ENCODE assay signal across 8 cellular contexts in the genomic region with DNA sequence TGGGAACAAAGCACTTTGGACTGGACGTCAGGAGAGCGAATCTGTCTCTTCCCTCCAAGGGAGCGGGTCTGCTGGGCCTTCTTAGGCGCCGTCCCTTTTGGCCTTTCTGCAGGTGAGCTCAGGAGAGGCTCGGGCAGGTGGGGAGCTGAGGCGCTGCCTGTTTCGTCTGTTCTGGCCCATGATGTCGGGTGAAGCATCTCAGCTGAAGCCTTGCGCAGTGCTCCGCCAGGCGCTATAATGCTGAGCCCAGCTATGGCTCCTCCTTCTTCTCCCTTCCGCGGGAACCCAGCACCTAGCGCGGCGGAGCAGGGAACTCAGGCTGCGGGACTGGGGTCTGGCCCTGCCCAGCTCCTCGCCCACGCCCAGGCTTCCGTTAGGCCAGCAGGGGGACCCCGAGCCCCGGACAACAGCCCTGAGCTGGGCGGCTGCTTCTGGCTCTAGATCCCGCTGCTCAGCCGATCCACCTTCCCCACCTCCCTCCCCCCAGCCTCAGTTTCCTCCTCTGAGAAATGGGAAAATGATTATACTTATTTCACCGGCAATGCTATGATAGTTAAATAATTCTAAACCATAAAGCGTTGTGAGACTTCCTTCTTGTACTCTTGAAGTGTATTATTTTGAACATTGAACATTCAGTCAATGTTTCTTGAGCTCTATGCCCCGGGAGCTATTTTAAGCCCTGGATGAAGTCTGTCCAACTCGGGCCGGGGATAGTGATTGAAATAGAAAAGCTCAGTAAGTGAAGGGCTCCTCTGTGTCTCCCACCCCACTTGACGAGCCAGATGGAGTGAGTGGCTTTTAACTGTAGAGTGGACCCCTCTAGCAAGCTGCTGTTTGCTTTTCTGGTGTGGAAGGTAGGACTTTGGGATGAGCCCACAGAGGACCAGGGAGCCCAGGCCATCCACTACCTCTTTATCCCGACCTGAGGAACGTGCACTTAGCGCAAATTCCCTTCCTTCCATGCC. TPM values are rescaled to one million over a fixed set of nuclear protein-coding genes. Genes with fewer than 3 reads are reported as not detected.
A peak's percentile ranks its signal among the peaks of the same experiment; 100 is the strongest.
DNase-seq lines count a peak whose midpoint lies in the region; ATAC-seq and TF ChIP-seq lines count a peak whose summit lies in the region.

No MANE protein-coding gene starts in this region.

- H3K4me3 ChIP-seq in AG04450 (ENCODE audit: low read depth, low read length) (no peak overlapping the region), parathyroid adenoma (ENCODE audit: low read depth, low read length) (no peak overlapping the region)

- H3K27ac ChIP-seq in AG04450 (ENCODE audit: low read depth, low read length), result no peak overlapping the region
- H3K27ac ChIP-seq in parathyroid adenoma, result no peak overlapping the region

- ATAC-seq in Right ventricle myocardium inferior, result peak; percentile 94
- ATAC-seq in GM21723 (IDR thresholded peaks at IDR 0.05; ENCODE audit: unreplicated experiment), result no peak
- no peak for ATAC-seq in HG03342 (IDR thresholded peaks at IDR 0.05; ENCODE audit: unreplicated experiment)

- no peaks in the 10 kb centered on the region for H3K36me3 ChIP-seq in parathyroid adenoma (ENCODE audit: control insufficient read depth, insufficient read depth, low read length)

- H2AFZ ChIP-seq in parathyroid adenoma, result no peak overlapping the region

- intact Hi-C loops in Right ventricle myocardium inferior (cut with DNase I), result loop anchor here (1.0 to 2.0 kb wide), 2 partner anchors 54 to 99 kb away; no protein-coding TSS in a partner anchor

- H3K79me2 ChIP-seq in parathyroid adenoma, result no peaks in the 10 kb centered on the region

- CTCF ChIA-PET in AG04450 (lab: Charles Lee), result interaction anchor here (0.7 to 10.6 kb wide), 37 partner anchors 9 to 169 kb away, joined by 3 to 253 read pairs (median 5); partner anchors contain the start of gene ADORA1

- TF ChIP-seq CTCF in AG04450 (IDR thresholded peaks at IDR 0.05; ENCODE audit: low read depth, low read length) (peak; percentile 85), GM12872 (IDR thresholded peaks at IDR 0.05; ENCODE audit: insufficient read depth, low read depth, low read length) (peak; percentile 73), parathyroid adenoma (IDR thresholded peaks at IDR 0.05) (peak; percentile 64)

- H3K9me3 ChIP-seq in AG04450 (ENCODE audit: control insufficient read depth, insufficient read depth, low read length) (no peaks in the 10 kb centered on the region; the same call in 1 of the 2 replicates), parathyroid adenoma (ENCODE audit: control insufficient read depth, low read length) (no peaks in the 10 kb centered on the region)

- H3K27me3 ChIP-seq in AG04450 (ENCODE audit: control insufficient read depth, insufficient read depth, low read length), result peaks cover 50% of the 10 kb centered on the region
- H3K27me3 ChIP-seq in parathyroid adenoma (ENCODE audit: control insufficient read depth, insufficient read depth, low read length), result peaks cover 3% of the 10 kb centered on the region

- DNase-seq in AG04450 (ENCODE audit: low read depth, low spot score) (peak; percentile 21), NCI-H2227 (lab: John Stamatoyannopoulos, UW; ENCODE audit: unreplicated experiment) (peak; percentile 88), Right ventricle myocardium inferior (ENCODE audit: missing footprints) (peak; percentile 89)
- DNase-seq in activated CD8-positive, alpha-beta memory T cell treated with anti-CD3 and anti-CD28 coated beads for 48 hours (ENCODE audit: low read depth in 2 of 3, low spot score in 2 of 3), result peak; percentile 12 to 28 (median 21)

- POLR2A ChIA-PET in AG04450 (lab: Yijun Ruan, JAX), result interaction anchor here (1.2 to 1.4 kb wide), 2 partner anchors 98 to 151 kb away, joined by 4 to 7 read pairs; no protein-coding TSS in a partner anchor

- H3K4me1 ChIP-seq in parathyroid adenoma, result no peaks in the 10 kb centered on the region

- no peak overlapping the region for H3K4me2 ChIP-seq in parathyroid adenoma (ENCODE audit: low read length)

- H3K9ac ChIP-seq in parathyroid adenoma, result no peak overlapping the region

RNA-seq across cellular contexts. Expression of gene ADORA1, which starts 9.6 kb away (rescaled TPM):
- 1.7 and 2.1 TPM in 2 replicates for polyA plus RNA-seq in AG04450 (2011; rRNA removed)
- polyA minus RNA-seq in AG04450 (2011; rRNA and poly(A)+ RNA removed), result 1.6 and 2.5 TPM in 2 replicates
- 19.0 TPM for total RNA-seq in Right ventricle myocardium inferior

RNA-seq across cellular contexts. Expression of gene MYOG, which starts 32.1 kb away (rescaled TPM):
- polyA plus RNA-seq in AG04450 (2011; rRNA removed), result not detected in 2 replicates
- not detected in 2 replicates for polyA minus RNA-seq in AG04450 (2011; rRNA and poly(A)+ RNA removed)
- not detected for total RNA-seq in Right ventricle myocardium inferior

RNA-seq across cellular contexts. Expression of gene MYBPH, which starts 57.7 kb away (rescaled TPM):
- polyA plus RNA-seq in AG04450 (2011; rRNA removed), result 0.04 and 0.09 TPM in 2 replicates
- polyA minus RNA-seq in AG04450 (2011; rRNA and poly(A)+ RNA removed), result 0.13 TPM in 1 of 2 replicates, not detected in the other
- total RNA-seq in Right ventricle myocardium inferior, result not detected

Comparison
In these comparisons a context has a peak if more than half of its experiments do, and no peak if none do; other contexts are left out.
1. DNase-seq: peak in every context shown above with its lines; median percentile 89 in Right ventricle myocardium inferior; 88 in NCI-H2227; 21 in AG04450; 21 in activated CD8-positive, alpha-beta memory T cell treated with anti-CD3 and anti-CD28 coated beads for 48 hours.